In the genomic region with DNA sequence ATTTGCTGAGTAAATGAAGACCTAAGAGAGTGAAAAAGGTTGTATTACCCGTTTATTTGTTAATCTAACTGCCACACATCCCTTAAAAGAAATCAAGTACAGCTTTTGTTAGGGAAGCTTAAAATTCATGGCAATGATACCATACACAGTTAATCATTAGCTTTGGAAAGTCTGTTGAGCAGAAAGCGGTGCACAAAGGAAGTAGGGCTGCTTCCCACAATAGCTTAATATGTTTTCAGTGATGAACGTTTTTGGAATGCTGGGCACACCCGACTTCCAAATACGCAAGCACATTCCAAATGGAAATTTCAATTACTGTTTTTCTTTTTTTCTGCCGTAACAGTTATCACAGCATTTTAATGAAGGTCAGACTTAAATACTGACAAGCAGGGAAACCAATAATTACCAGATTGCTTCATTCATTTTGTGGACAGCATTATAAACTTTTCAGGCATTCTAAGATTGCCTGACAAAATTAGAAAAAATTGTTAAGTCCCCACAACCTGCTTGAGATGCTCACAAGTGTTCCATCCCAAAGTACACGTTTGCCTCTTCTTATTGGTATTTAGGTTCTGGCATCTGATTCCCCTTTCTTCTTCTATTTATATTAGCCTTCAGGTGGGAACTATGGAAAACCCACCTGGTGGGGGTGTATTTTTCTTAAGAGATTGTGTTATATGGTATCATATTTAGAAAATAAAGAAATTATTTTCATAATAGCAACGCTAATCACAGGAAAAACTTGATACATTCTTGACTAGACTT, we compare ENCODE assay signal across 8 cellular contexts. TPM values are rescaled to one million over a fixed set of nuclear protein-coding genes. Genes with fewer than 3 reads are reported as not detected.
DNase-seq lines count a peak whose midpoint lies in the region; ATAC-seq and TF ChIP-seq lines count a peak whose summit lies in the region.

No MANE protein-coding gene starts in this region.

- no peaks in the 10 kb centered on the region for H3K27me3 ChIP-seq in HL-60 (ENCODE audit: insufficient read depth, poor library complexity, severe bottlenecking)
- no peaks in the 10 kb centered on the region for H3K27me3 ChIP-seq in right cardiac atrium (ENCODE audit: control insufficient read depth, insufficient read depth)

- H3K9me3 ChIP-seq in right cardiac atrium (ENCODE audit: control insufficient read depth, low read length), result no peaks in the 10 kb centered on the region

- 31% methylated on average over 8 of the region's 8 CpGs for WGBS in right cardiac atrium

- no peak for TF ChIP-seq CTCF in AG10803 (conservative IDR thresholded peaks at IDR 0.05; ENCODE audit: low read length)
- TF ChIP-seq CTCF in HL-60 (IDR thresholded peaks at IDR 0.05; ENCODE audit: insufficient read depth, low read length), result no peak
- no peak for TF ChIP-seq CTCF in WI38 (IDR thresholded peaks at IDR 0.05; ENCODE audit: low read depth, low read length)
- no peak for TF ChIP-seq CTCF in retinal pigment epithelial cell (conservative IDR thresholded peaks at IDR 0.05; ENCODE audit: low read depth, low read length)

- H3K4me3 ChIP-seq in AG10803 (ENCODE audit: low read length) (peak overlapping the region; percentile 68), HL-60 (replicated peaks; ENCODE audit: insufficient read depth, low read length) (no peak overlapping the region), WI38 (ENCODE audit: low read depth, low read length) (peak overlapping the region; percentile 96), right cardiac atrium (ENCODE audit: low read length) (peak overlapping the region; percentile 100), retinal pigment epithelial cell (ENCODE audit: low read length) (peak overlapping the region; percentile 60)

- H3K4me1 ChIP-seq in right cardiac atrium (ENCODE audit: control insufficient read depth, insufficient read depth, low read length), result no peaks in the 10 kb centered on the region

- intact Hi-C loops in right cardiac atrium (cut with DNase I), result no loop called here

- H3K27ac ChIP-seq in HL-60 (replicated peaks) (peak overlapping the region; percentile 93; the same call in 1 of the 2 replicates), right cardiac atrium (ENCODE audit: low read length) (no peak overlapping the region)

- ATAC-seq in right cardiac atrium (peak in 1 of 2 donors; percentile 70), GM21825 (IDR thresholded peaks at IDR 0.05; ENCODE audit: unreplicated experiment) (no peak), HG03039 (IDR thresholded peaks at IDR 0.05; ENCODE audit: unreplicated experiment) (no peak), GM19455 (IDR thresholded peaks at IDR 0.05; ENCODE audit: unreplicated experiment) (no peak)

- DNase-seq in AG10803 (ENCODE audit: low read depth), result peak; percentile 99
- no peak for DNase-seq in HL-60 (ENCODE audit: low read depth in 1 of 2, low spot score in 1 of 2)
- DNase-seq in right cardiac atrium, result peak in 2 of 3 donors; percentile 38 to 47
- peak; percentile 98 for DNase-seq in retinal pigment epithelial cell (ENCODE audit: low read depth)

RNA-seq across cellular contexts. Expression of a gene that starts 1.1 kb away (rescaled TPM):
- 1 to 10 TPM; 5.0 to 5.6 (median 5.3) TPM for total RNA-seq in right cardiac atrium
- 1.6 TPM for polyA plus RNA-seq in right cardiac atrium

RNA-seq across cellular contexts. Expression of a gene that starts 38.5 kb away (rescaled TPM):
- 10 to 100 TPM; 25.4 to 39.4 (median 28.1) TPM for total RNA-seq in right cardiac atrium
- 13.0 TPM for polyA plus RNA-seq in right cardiac atrium

Comparison
In these comparisons a context has a peak if more than half of its experiments do, and no peak if none do; other contexts are left out.
1. DNase-seq: peak in AG10803 (single experiment), right cardiac atrium (2 of 3) and retinal pigment epithelial cell (single experiment); none in HL-60 (0 of 2).